8 cellular contexts compared by ENCODE assay signal in the genomic region with DNA sequence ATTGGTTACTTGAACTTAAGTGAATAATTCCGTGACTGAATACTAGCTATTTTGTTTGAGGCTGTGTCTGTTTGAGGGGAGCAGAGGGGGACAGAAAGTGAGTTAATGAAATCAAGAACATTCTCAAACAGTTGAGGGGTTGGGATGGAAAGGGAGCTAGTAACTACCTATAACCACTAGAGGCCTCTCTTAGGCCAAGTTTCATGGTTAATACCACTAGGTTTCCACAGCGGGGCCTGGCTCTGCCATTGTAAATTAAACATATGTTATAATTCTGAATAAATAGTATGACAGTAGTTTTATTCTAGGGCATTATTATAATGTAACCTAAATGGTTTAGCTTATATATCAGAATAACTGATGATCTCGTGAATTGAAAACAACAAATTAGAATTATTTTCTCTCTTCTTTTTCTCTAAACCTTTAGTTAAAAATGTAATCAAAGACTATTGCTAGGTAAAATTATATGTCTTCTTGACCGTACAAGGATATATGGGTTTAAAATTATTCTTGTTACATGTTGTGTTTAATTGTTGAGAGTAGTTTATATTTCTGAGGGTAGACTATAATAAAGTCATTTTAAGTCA.
A peak's percentile ranks its signal among the peaks of the same experiment; 100 is the strongest.
DNase-seq lines count a peak whose midpoint lies in the region; ATAC-seq and TF ChIP-seq lines count a peak whose summit lies in the region.

No MANE protein-coding gene starts in this region.

- POLR2A ChIA-PET in WTC11 (lab: Charles Lee): interaction anchor here (0.6 to 1.2 kb wide), 2 partner anchors 9 to 15 kb away, joined by 3 to 5 read pairs; no protein-coding TSS in a partner anchor

- CTCF ChIA-PET in WTC11 (lab: Charles Lee): interaction anchor here (0.8 to 1.8 kb wide), 25 partner anchors 8 to 853 kb away, joined by 3 to 12 read pairs (median 5); no protein-coding TSS in a partner anchor

- H3K4me3 Mint-ChIP-seq in WTC11 (no peak overlapping the region), glutamatergic neuron (ENCODE audit: unreplicated experiment) (no peak overlapping the region)

- ATAC-seq in GM19372 (IDR thresholded peaks at IDR 0.05; ENCODE audit: low read depth, unreplicated experiment) (peak; percentile 77), HG03159 (IDR thresholded peaks at IDR 0.05; ENCODE audit: unreplicated experiment) (peak; percentile 97), WTC11 (peak; percentile 85)

- peak; percentile 43 for TF ChIP-seq CTCF in WTC11 (IDR thresholded peaks at IDR 0.05)
- peak; percentile 71 for TF ChIP-seq CTCF in glutamatergic neuron (IDR thresholded peaks at IDR 0.05; ENCODE audit: partially characterized antibody, unreplicated experiment)

- H3K36me3 Mint-ChIP-seq in WTC11 (peaks cover 3% of the 10 kb centered on the region), glutamatergic neuron (ENCODE audit: unreplicated experiment) (no peaks in the 10 kb centered on the region)

- DNase-seq in DMS 273 treated with DMSO at 0.1 percent for 48 hours (lab: John Stamatoyannopoulos, UW) (peak; percentile 56), NCI-H2196 treated with DMSO at 0.1 percent for 48 hours (lab: John Stamatoyannopoulos, UW; ENCODE audit: unreplicated experiment) (peak; percentile 7), WTC11 (ENCODE audit: low spot score) (no peak), glutamatergic neuron (peak; percentile 30), renal cortical epithelial cell (ENCODE audit: low read depth) (peak; percentile 44), GOT3 (lab: John Stamatoyannopoulos, UW) (no peak)

- no peaks in the 10 kb centered on the region for H3K27me3 Mint-ChIP-seq in WTC11 (ENCODE audit: low read depth)
- H3K27me3 Mint-ChIP-seq in glutamatergic neuron (ENCODE audit: unreplicated experiment): peaks cover 2% of the 10 kb centered on the region

- H3K27ac Mint-ChIP-seq in WTC11 (no peak overlapping the region), glutamatergic neuron (ENCODE audit: unreplicated experiment) (no peak overlapping the region)

- H3K4me1 Mint-ChIP-seq in WTC11 (peaks cover 42% of the 10 kb centered on the region), glutamatergic neuron (ENCODE audit: low read depth, unreplicated experiment) (peaks cover 21% of the 10 kb centered on the region)

- H3K9me3 Mint-ChIP-seq in WTC11: peaks cover 2% of the 10 kb centered on the region
- peaks cover 1% of the 10 kb centered on the region for H3K9me3 Mint-ChIP-seq in glutamatergic neuron (ENCODE audit: unreplicated experiment)

TF ChIP-seq in WTC11, 78 proteins besides CTCF, POLR2A, EP300 and RAD21:
- no peak for TF ChIP-seq CBFB (CRISPR knock-in tag; IDR thresholded peaks at IDR 0.05; ENCODE audit: low read depth)
- TF ChIP-seq NR1H2 (CRISPR knock-in tag; IDR thresholded peaks at IDR 0.05): no peak
- no peak for TF ChIP-seq JAZF1 (CRISPR knock-in tag; IDR thresholded peaks at IDR 0.05)
- TF ChIP-seq SMAD3 (CRISPR knock-in tag; IDR thresholded peaks at IDR 0.05; ENCODE audit: borderline replicate concordance): no peak
- no peak for TF ChIP-seq MYBL2 (CRISPR knock-in tag; IDR thresholded peaks at IDR 0.05)
- TF ChIP-seq, protein P1, sequence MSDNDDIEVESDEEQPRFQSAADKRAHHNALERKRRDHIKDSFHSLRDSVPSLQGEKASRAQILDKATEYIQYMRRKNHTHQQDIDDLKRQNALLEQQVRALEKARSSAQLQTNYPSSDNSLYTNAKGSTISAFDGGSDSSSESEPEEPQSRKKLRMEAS (CRISPR knock-in tag; IDR thresholded peaks at IDR 0.05): no peak
- TF ChIP-seq ZNF423 (CRISPR knock-in tag; IDR thresholded peaks at IDR 0.05): no peak
- no peak for TF ChIP-seq HMGA2 (CRISPR knock-in tag; IDR thresholded peaks at IDR 0.05)
- TF ChIP-seq, protein P2, sequence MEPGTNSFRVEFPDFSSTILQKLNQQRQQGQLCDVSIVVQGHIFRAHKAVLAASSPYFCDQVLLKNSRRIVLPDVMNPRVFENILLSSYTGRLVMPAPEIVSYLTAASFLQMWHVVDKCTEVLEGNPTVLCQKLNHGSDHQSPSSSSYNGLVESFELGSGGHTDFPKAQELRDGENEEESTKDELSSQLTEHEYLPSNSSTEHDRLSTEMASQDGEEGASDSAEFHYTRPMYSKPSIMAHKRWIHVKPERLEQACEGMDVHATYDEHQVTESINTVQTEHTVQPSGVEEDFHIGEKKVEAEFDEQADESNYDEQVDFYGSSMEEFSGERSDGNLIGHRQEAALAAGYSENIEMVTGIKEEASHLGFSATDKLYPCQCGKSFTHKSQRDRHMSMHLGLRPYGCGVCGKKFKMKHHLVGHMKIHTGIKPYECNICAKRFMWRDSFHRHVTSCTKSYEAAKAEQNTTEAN (CRISPR knock-in tag; IDR thresholded peaks at IDR 0.05): no peak
- TF ChIP-seq ZNF317 (CRISPR knock-in tag; IDR thresholded peaks at IDR 0.05; ENCODE audit: borderline replicate concordance, low read depth): no peak

Comparison
In these comparisons a context has a peak if more than half of its experiments do, and no peak if none do; other contexts are left out.
1. DNase-seq: peak in DMS 273 treated with DMSO at 0.1 percent for 48 hours (single experiment), NCI-H2196 treated with DMSO at 0.1 percent for 48 hours (single experiment), glutamatergic neuron (single experiment) and renal cortical epithelial cell (single experiment); none in WTC11 (single experiment) and GOT3 (single experiment).
2. Peak in every context shown above with its lines, with median percentiles within 50 percentile points of each other: ATAC-seq.